1 cellular context compared by ENCODE assay signal in the genomic region with DNA sequence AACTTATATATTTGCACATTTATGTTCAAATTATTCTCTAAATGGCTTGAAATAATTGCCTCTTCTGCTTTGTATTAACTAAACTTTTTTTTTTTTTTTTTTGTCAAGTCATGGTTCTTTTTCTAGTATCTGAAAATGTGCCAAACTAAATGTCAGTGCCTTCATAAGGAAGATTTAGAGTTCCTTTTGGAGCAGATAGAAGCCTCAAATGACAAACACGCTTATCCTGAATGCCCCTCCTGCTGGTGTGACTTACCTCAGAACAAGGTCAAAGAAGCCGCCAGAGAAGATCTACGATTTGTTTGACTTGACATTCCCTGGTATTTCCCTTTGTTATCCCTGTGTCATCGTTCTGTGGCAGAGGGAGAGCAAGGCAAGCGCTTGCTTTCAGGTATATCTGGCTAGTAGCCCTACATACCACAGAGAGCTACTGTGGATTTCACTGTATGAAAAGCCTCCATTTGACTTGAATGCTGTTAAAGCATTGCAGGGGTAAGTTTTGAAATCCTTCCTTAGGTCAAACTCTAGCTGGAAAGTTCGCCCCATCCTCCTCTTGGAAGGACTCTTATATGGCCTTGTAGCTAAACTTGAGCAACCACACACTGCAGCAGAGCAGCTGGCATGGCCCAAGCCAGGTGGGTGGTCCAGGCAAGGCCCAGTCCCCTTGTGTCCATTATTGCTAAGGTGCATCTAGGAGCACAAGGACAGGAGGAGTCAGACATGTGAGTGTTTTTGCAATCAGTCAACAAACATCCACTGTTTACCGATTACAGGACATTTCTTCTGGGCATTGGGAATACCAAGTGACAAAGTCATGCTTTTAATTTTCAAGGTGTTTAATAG.
TF ChIP-seq lines count a peak whose summit lies in the region.

No MANE protein-coding gene starts in this region.

TF ChIP-seq in HepG2, 621 proteins besides CTCF, POLR2A, EP300 and RAD21 (continued from another document):
- TF ChIP-seq, protein P1, sequence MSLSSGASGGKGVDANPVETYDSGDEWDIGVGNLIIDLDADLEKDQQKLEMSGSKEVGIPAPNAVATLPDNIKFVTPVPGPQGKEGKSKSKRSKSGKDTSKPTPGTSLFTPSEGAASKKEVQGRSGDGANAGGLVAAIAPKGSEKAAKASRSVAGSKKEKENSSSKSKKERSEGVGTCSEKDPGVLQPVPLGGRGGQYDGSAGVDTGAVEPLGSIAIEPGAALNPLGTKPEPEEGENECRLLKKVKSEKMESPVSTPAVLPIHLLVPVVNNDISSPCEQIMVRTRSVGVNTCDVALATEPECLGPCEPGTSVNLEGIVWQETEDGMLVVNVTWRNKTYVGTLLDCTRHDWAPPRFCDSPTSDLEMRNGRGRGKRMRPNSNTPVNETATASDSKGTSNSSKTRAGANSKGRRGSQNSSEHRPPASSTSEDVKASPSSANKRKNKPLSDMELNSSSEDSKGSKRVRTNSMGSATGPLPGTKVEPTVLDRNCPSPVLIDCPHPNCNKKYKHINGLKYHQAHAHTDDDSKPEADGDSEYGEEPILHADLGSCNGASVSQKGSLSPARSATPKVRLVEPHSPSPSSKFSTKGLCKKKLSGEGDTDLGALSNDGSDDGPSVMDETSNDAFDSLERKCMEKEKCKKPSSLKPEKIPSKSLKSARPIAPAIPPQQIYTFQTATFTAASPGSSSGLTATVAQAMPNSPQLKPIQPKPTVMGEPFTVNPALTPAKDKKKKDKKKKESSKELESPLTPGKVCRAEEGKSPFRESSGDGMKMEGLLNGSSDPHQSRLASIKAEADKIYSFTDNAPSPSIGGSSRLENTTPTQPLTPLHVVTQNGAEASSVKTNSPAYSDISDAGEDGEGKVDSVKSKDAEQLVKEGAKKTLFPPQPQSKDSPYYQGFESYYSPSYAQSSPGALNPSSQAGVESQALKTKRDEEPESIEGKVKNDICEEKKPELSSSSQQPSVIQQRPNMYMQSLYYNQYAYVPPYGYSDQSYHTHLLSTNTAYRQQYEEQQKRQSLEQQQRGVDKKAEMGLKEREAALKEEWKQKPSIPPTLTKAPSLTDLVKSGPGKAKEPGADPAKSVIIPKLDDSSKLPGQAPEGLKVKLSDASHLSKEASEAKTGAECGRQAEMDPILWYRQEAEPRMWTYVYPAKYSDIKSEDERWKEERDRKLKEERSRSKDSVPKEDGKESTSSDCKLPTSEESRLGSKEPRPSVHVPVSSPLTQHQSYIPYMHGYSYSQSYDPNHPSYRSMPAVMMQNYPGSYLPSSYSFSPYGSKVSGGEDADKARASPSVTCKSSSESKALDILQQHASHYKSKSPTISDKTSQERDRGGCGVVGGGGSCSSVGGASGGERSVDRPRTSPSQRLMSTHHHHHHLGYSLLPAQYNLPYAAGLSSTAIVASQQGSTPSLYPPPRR (CRISPR knock-in tag; IDR thresholded peaks at IDR 0.05; ENCODE audit: borderline replicate concordance): peak; percentile 89
- TF ChIP-seq NAIF1 (CRISPR knock-in tag; IDR thresholded peaks at IDR 0.05; ENCODE audit: borderline replicate concordance) (no peak), NFKBIZ (CRISPR knock-in tag; IDR thresholded peaks at IDR 0.05) (peak; percentile 70; the same call in 1 of the 2 replicates), GATAD2A (CRISPR knock-in tag; IDR thresholded peaks at IDR 0.05) (peak; percentile 87), HNF4A (CRISPR knock-in tag; IDR thresholded peaks at IDR 0.05) (peak; percentile 63), KLF15 (CRISPR knock-in tag; IDR thresholded peaks at IDR 0.05; ENCODE audit: borderline replicate concordance) (no peak), ZNF468 (CRISPR knock-in tag; IDR thresholded peaks at IDR 0.05) (no peak), GATA4 (IDR thresholded peaks at IDR 0.05; ENCODE audit: borderline replicate concordance, low read depth) (peak; percentile 71; the same call in 1 of the 2 replicates), FIP1L1 (IDR thresholded peaks at IDR 0.05; ENCODE audit: borderline replicate concordance, insufficient read depth, low read depth, low read length) (no peak), ZNF746 (CRISPR knock-in tag; IDR thresholded peaks at IDR 0.05) (no peak), FOXP1 (IDR thresholded peaks at IDR 0.05) (no peak), FOXP1 (CRISPR knock-in tag; IDR thresholded peaks at IDR 0.05) (peak; percentile 71), MBD4 (IDR thresholded peaks at IDR 0.05; ENCODE audit: borderline replicate concordance, low read length) (no peak), ZNF766 (CRISPR knock-in tag; IDR thresholded peaks at IDR 0.05; ENCODE audit: borderline replicate concordance) (0 out of 2 replicates have a peak, but pooled peaks have one; percentile 19), ZIK1 (CRISPR knock-in tag; IDR thresholded peaks at IDR 0.05; ENCODE audit: borderline replicate concordance, low read depth) (no peak), SMAD1 (CRISPR knock-in tag; IDR thresholded peaks at IDR 0.05; ENCODE audit: borderline replicate concordance, low read depth) (no peak), ZBTB8A (CRISPR knock-in tag; IDR thresholded peaks at IDR 0.05; ENCODE audit: borderline replicate concordance, low read depth) (no peak), GFI1 (CRISPR knock-in tag; IDR thresholded peaks at IDR 0.05; ENCODE audit: borderline replicate concordance) (peak; percentile 95), MLLT10 (CRISPR knock-in tag; IDR thresholded peaks at IDR 0.05) (no peak), ZNF256 (CRISPR knock-in tag; conservative IDR thresholded peaks at IDR 0.05) (no peak), ETV6 (CRISPR knock-in tag; conservative IDR thresholded peaks at IDR 0.05) (no peak), CHD4 (IDR thresholded peaks at IDR 0.05; ENCODE audit: borderline replicate concordance, low read length) (no peak; the same call in 1 of the 2 replicates), PLRG1 (conservative IDR thresholded peaks at IDR 0.05) (no peak), ZSCAN20 (CRISPR knock-in tag; IDR thresholded peaks at IDR 0.05; ENCODE audit: borderline replicate concordance) (no peak), TAF15 (IDR thresholded peaks at IDR 0.05; ENCODE audit: low read depth, low read length, poor library complexity, severe bottlenecking) (no peak)
- TF ChIP-seq, protein P2, sequence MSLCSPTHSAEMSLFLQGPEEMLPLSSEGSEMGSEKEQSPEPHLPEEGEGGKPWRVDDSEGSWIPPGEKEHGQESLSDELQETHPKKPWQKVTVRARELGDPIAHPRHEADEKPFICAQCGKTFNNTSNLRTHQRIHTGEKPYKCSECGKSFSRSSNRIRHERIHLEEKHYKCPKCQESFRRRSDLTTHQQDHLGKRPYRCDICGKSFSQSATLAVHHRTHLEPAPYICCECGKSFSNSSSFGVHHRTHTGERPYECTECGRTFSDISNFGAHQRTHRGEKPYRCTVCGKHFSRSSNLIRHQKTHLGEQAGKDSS (CRISPR knock-in tag; IDR thresholded peaks at IDR 0.05; ENCODE audit: borderline replicate concordance, low read depth): no peak
- TF ChIP-seq, protein P3, sequence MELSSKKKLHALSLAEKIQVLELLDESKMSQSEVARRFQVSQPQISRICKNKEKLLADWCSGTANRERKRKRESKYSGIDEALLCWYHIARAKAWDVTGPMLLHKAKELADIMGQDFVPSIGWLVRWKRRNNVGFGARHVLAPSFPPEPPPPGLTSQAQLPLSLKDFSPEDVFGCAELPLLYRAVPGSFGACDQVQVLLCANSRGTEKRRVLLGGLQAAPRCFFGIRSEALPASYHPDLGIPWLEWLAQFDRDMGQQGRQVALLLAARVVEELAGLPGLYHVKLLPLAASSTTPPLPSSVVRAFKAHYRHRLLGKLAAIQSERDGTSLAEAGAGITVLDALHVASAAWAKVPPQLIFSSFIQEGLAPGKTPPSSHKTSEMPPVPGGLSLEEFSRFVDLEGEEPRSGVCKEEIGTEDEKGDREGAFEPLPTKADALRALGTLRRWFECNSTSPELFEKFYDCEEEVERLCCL (CRISPR knock-in tag; IDR thresholded peaks at IDR 0.05; ENCODE audit: borderline replicate concordance): no peak
- TF ChIP-seq, protein P4, sequence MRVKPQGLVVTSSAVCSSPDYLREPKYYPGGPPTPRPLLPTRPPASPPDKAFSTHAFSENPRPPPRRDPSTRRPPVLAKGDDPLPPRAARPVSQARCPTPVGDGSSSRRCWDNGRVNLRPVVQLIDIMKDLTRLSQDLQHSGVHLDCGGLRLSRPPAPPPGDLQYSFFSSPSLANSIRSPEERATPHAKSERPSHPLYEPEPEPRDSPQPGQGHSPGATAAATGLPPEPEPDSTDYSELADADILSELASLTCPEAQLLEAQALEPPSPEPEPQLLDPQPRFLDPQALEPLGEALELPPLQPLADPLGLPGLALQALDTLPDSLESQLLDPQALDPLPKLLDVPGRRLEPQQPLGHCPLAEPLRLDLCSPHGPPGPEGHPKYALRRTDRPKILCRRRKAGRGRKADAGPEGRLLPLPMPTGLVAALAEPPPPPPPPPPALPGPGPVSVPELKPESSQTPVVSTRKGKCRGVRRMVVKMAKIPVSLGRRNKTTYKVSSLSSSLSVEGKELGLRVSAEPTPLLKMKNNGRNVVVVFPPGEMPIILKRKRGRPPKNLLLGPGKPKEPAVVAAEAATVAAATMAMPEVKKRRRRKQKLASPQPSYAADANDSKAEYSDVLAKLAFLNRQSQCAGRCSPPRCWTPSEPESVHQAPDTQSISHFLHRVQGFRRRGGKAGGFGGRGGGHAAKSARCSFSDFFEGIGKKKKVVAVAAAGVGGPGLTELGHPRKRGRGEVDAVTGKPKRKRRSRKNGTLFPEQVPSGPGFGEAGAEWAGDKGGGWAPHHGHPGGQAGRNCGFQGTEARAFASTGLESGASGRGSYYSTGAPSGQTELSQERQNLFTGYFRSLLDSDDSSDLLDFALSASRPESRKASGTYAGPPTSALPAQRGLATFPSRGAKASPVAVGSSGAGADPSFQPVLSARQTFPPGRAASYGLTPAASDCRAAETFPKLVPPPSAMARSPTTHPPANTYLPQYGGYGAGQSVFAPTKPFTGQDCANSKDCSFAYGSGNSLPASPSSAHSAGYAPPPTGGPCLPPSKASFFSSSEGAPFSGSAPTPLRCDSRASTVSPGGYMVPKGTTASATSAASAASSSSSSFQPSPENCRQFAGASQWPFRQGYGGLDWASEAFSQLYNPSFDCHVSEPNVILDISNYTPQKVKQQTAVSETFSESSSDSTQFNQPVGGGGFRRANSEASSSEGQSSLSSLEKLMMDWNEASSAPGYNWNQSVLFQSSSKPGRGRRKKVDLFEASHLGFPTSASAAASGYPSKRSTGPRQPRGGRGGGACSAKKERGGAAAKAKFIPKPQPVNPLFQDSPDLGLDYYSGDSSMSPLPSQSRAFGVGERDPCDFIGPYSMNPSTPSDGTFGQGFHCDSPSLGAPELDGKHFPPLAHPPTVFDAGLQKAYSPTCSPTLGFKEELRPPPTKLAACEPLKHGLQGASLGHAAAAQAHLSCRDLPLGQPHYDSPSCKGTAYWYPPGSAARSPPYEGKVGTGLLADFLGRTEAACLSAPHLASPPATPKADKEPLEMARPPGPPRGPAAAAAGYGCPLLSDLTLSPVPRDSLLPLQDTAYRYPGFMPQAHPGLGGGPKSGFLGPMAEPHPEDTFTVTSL (CRISPR knock-in tag; IDR thresholded peaks at IDR 0.05; ENCODE audit: borderline replicate concordance): peak; percentile 72; the same call in 1 of the 2 replicates
TF ChIP-seq in HepG2: peak in this region for 175.
